8 cellular contexts compared by ENCODE assay signal in genomic region chr14:30005114-30005698, GRCh38.
DNase-seq lines count a peak whose midpoint lies in the region; ATAC-seq and TF ChIP-seq lines count a peak whose summit lies in the region.

No MANE protein-coding gene starts in this region.

- TF ChIP-seq CTCF in dorsolateral prefrontal cortex (IDR thresholded peaks at IDR 0.05 in 54 of 56, conservative IDR thresholded peaks at IDR 0.05 in 2 of 56; ENCODE audit: low read depth in 1 of 56, partially characterized antibody in 56 of 56) = peak; percentile 21 to 88 (median 74)

- no peaks in the 10 kb centered on the region for H3K27me3 Mint-ChIP-seq in stimulated activated naive CD8-positive, alpha-beta T cell treated with anti-CD3 and anti-CD28 coated beads, Interleukin-15, amount 100 ng/mL, for 72 hours

- H4K8ac ChIP-seq in mesenchymal stem cell (ENCODE audit: low read length) = no peak overlapping the region

- no peak overlapping the region for H3K23ac ChIP-seq in mesenchymal stem cell (ENCODE audit: low read length in 2 of 2)

- ATAC-seq in GM18502 (IDR thresholded peaks at IDR 0.05; ENCODE audit: poor library complexity, unreplicated experiment) (peak; percentile 92), GM21825 (IDR thresholded peaks at IDR 0.05; ENCODE audit: unreplicated experiment) (no peak)
- no peak for ATAC-seq in stimulated activated naive CD8-positive, alpha-beta T cell treated with anti-CD3 and anti-CD28 coated beads, Interleukin-15, amount 100 ng/mL, for 72 hours

- no peak overlapping the region for H3K9ac ChIP-seq in NT2/D1 (ENCODE audit: insufficient read length, low read depth)
- H3K9ac ChIP-seq in mesenchymal stem cell (ENCODE audit: low read length) = peak overlapping the region; percentile 65

- peaks cover 4 to 8% of the 10 kb centered on the region in 2 donors for H3K9me3 Mint-ChIP-seq in stimulated activated naive CD8-positive, alpha-beta T cell treated with anti-CD3 and anti-CD28 coated beads, Interleukin-15, amount 100 ng/mL, for 72 hours

- H2AFZ ChIP-seq in mesenchymal stem cell (ENCODE audit: low read depth, low read length) = no peak overlapping the region

- H4K91ac ChIP-seq in mesenchymal stem cell (ENCODE audit: low read length) = no peak overlapping the region

- H3K18ac ChIP-seq in mesenchymal stem cell (ENCODE audit: low read depth in 1 of 2, low read length in 2 of 2) = no peak overlapping the region

- no peak overlapping the region for H2BK5ac ChIP-seq in mesenchymal stem cell (ENCODE audit: low read depth, low read length, poor library complexity, severe bottlenecking)

- no peaks in the 10 kb centered on the region for H3K4me1 ChIP-seq in NT2/D1 (ENCODE audit: insufficient read depth, insufficient read length)
- H3K4me1 ChIP-seq in mesenchymal stem cell (ENCODE audit: control insufficient read depth, insufficient read depth, low read depth, low read length) = no peaks in the 10 kb centered on the region

- no peaks in the 10 kb centered on the region for H3K27me3 ChIP-seq in NT2/D1 (ENCODE audit: insufficient read depth, insufficient read length)
- no peaks in the 10 kb centered on the region for H3K27me3 ChIP-seq in dorsolateral prefrontal cortex
- peaks cover 0 to 4% of the 10 kb centered on the region in 2 experiments for H3K27me3 ChIP-seq in mesenchymal stem cell (ENCODE audit: control insufficient read depth in 1 of 2, insufficient read depth in 1 of 2, low read length in 2 of 2)

- H2BK12ac ChIP-seq in mesenchymal stem cell (ENCODE audit: low read length in 2 of 2) = no peak overlapping the region

- no peak overlapping the region for H3K27ac Mint-ChIP-seq in stimulated activated naive CD8-positive, alpha-beta T cell treated with anti-CD3 and anti-CD28 coated beads, Interleukin-15, amount 100 ng/mL, for 72 hours

- no peak overlapping the region for H3K4me3 Mint-ChIP-seq in stimulated activated naive CD8-positive, alpha-beta T cell treated with anti-CD3 and anti-CD28 coated beads, Interleukin-15, amount 100 ng/mL, for 72 hours

- H3K79me1 ChIP-seq in mesenchymal stem cell (replicated peaks; ENCODE audit: low read length, poor library complexity, severe bottlenecking) = no peaks in the 10 kb centered on the region

- 34% methylated on average over 4 of the region's 6 CpGs for WGBS in mesenchymal stem cell

- H3K14ac ChIP-seq in mesenchymal stem cell (ENCODE audit: low read length in 2 of 2) = no peak overlapping the region

- H3K4me3 ChIP-seq in NT2/D1 (ENCODE audit: insufficient read length, low read depth) = no peak overlapping the region
- peak overlapping the region in 4 of 59 donors; percentile 2 to 19 (median 8) for H3K4me3 ChIP-seq in dorsolateral prefrontal cortex
- H3K4me3 ChIP-seq in mesenchymal stem cell (ENCODE audit: insufficient read depth in 1 of 2, low read depth in 1 of 2, low read length in 2 of 2) = no peak overlapping the region

- intact Hi-C loops in dorsolateral prefrontal cortex (cut with DNase I) = loop anchor here in 1 of 2 donors (10.0 kb wide), 1 partner anchor 200 kb away; no protein-coding TSS in a partner anchor

- H3K9me3 ChIP-seq in NT2/D1 (ENCODE audit: insufficient read depth, low read length) (no peaks in the 10 kb centered on the region), mesenchymal stem cell (ENCODE audit: control insufficient read depth, low read length) (no peaks in the 10 kb centered on the region)

- no peak overlapping the region for H2BK120ac ChIP-seq in mesenchymal stem cell (ENCODE audit: low read depth, low read length)

- H2AK5ac ChIP-seq in mesenchymal stem cell (ENCODE audit: low read length, severe bottlenecking) = no peak overlapping the region

- no peak overlapping the region for H3K4ac ChIP-seq in mesenchymal stem cell (ENCODE audit: low read depth in 1 of 2, low read length in 2 of 2)

- H3K27ac ChIP-seq in dorsolateral prefrontal cortex (no peak overlapping the region), mesenchymal stem cell (ENCODE audit: low read length, poor library complexity, severe bottlenecking) (no peak overlapping the region)

- H3K4me2 ChIP-seq in mesenchymal stem cell (ENCODE audit: low read length, poor library complexity, severe bottlenecking) = no peak overlapping the region

- H3K4me1 Mint-ChIP-seq in stimulated activated naive CD8-positive, alpha-beta T cell treated with anti-CD3 and anti-CD28 coated beads, Interleukin-15, amount 100 ng/mL, for 72 hours = no peaks in the 10 kb centered on the region

- H2BK15ac ChIP-seq in mesenchymal stem cell (ENCODE audit: low read depth, poor library complexity, severe bottlenecking) = no peak overlapping the region

- DNase-seq in HT1080 (ENCODE audit: low read depth) (peak; percentile 60), NT2/D1 (ENCODE audit: low read depth, low spot score) (peak; percentile 18), dorsolateral prefrontal cortex (no peak), mesenchymal stem cell (peak; percentile 72), amniotic stem cell (lab: John Stamatoyannopoulos, UW) (no peak)
- no peak for DNase-seq in stimulated activated naive CD8-positive, alpha-beta T cell treated with anti-CD3 and anti-CD28 coated beads, Interleukin-15, amount 100 ng/mL, for 72 hours

- H3K36me3 ChIP-seq in NT2/D1 (ENCODE audit: insufficient read depth, insufficient read length, low read length) = no peaks in the 10 kb centered on the region
- no peaks in the 10 kb centered on the region for H3K36me3 ChIP-seq in mesenchymal stem cell (ENCODE audit: control insufficient read depth in 1 of 2, insufficient read depth in 2 of 2, low read depth in 1 of 2, low read length in 2 of 2)

Comparison
In these comparisons a context has a peak if more than half of its experiments do, and no peak if none do; other contexts are left out.
1. DNase-seq: peak in HT1080 (single experiment), NT2/D1 (single experiment) and mesenchymal stem cell (single experiment); none in dorsolateral prefrontal cortex (0 of 10), stimulated activated naive CD8-positive, alpha-beta T cell treated with anti-CD3 and anti-CD28 coated beads, Interleukin-15, amount 100 ng/mL, for 72 hours (0 of 2) and amniotic stem cell (single experiment).